Comparison of ENCODE assay signal across 10 cellular contexts in the genomic region with DNA sequence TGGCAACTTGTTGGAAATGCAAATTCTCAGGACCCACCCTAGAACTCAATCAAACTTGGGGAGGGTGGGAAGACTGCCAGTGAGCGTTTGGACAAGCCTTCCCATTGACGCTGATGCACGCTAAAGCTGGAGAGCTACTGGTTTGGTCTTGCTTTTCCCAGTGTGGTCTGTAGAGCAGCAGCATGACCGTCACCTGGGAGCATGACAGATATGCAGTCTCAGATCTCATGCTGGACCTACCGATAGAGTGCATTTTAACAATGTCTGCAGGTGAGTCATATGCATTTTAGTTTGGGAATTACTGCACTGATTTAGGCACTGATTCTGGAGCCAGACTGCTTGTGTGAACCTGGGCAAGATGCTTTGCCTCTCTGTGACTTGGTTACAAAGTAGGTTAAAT.
"Had no signal": no experiment of that assay in that cellular context is flagged by ENCODE, and none has a peak within 500 bp of the region (broad histone marks: within the 10 kb centered on the region; RNA-seq: fewer than 3 reads in every experiment).

No MANE protein-coding gene starts in this region.

- H3K4me3 ChIP-seq: GM23338 had no signal

- H3K4me2 ChIP-seq: GM23338, KMS-11 had no signal

- FAIRE-seq: H1, H54, HTR-8/SVneo had no signal

- ATAC-seq: GM23338 had no signal

- H3K9ac ChIP-seq: KMS-11 had no signal

- H3K27ac ChIP-seq: HL-60, KMS-11 had no signal

- DNase-seq: H9, HCEC 1CT, IMR-90, KBM-7 had no signal

- H2AFZ ChIP-seq: GM23338 had no signal
